9 cellular contexts compared by ENCODE assay signal in the genomic region with DNA sequence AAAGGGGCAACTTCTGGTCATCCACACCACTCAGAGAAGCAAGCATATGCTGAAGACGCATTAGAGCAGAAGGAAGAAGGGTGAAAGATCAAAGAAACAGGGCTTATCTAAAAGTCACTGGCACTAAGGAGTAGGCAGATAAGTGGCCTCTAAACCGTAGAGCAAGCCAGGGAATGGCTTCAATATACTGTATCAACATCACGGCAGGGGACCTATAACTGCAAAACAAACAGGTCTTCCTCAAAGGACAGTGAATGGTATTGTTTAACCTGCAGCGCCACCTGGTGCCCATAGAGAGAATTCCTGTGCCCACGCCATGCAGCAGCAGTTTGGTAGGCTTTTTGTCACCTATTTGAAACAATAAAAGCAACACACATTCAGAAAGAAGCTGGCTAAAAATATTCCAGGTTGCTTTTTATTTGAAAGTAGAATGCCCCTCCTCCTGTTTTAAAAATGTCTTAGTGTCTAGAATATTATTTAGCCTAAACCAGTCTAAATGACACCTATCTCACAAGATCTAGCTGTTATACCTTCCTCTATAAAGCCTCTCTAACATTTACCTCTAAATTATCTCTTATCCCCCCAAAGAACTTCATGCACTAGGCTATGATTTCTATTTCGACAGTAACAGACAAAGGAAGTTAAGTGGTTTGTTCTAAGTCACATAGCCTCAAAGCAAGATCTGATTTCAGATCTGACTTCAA. TPM values are rescaled to one million over a fixed set of nuclear protein-coding genes. Genes with fewer than 3 reads are reported as not detected.
A peak's percentile ranks its signal among the peaks of the same experiment; 100 is the strongest.
DNase-seq lines count a peak whose midpoint lies in the region; ATAC-seq lines count a peak whose summit lies in the region.
"Had no signal": no experiment of that assay in that cellular context is flagged by ENCODE, and none has a peak within 500 bp of the region (broad histone marks: within the 10 kb centered on the region; RNA-seq: fewer than 3 reads in every experiment).

No MANE protein-coding gene starts in this region.

- no peaks in the 10 kb centered on the region for H3K9me2 ChIP-seq in GM23248 (ENCODE audit: insufficient read depth)

- intact Hi-C loops in Right ventricle myocardium inferior (cut with DNase I), result loop anchor here (1.0 to 10.0 kb wide), 3 partner anchors 29 to 680 kb away; no protein-coding TSS in a partner anchor

- H3K4ac ChIP-seq in trophoblast cell (ENCODE audit: low read depth, low read length), result no peak overlapping the region

- no peak overlapping the region for H3K4me3 Mint-ChIP-seq in activated naive CD4-positive, alpha-beta T cell treated with anti-CD3 and anti-CD28 coated beads, Interleukin-2, amount 10 ng/mL, durations not matched to agents 7 days and 5 days

- no peaks in the 10 kb centered on the region for H3K27me3 ChIP-seq in GM23248 (replicated peaks; ENCODE audit: insufficient read depth)
- H3K27me3 ChIP-seq in trophoblast cell (ENCODE audit: insufficient read depth, low read length), result no peaks in the 10 kb centered on the region

- 19 to 26% methylated on average over 6 of the region's 6 CpGs for WGBS in GM23248 (ENCODE audit: low coverage in 1 of 2, low lambda C conversion rate in 2 of 2, missing lambda C conversion rate in 2 of 2), 2 experiments
- WGBS in trophoblast cell (ENCODE audit: extremely low coverage, insufficient coverage, insufficient read length), result no CpG with 5 or more reads among the region's 6 CpGs

- H3K4me1 ChIP-seq in GM23248 (ENCODE audit: insufficient read depth) (peaks cover 28% of the 10 kb centered on the region), trophoblast cell (ENCODE audit: control insufficient read depth in 1 of 2, insufficient read depth in 2 of 2, low read length in 2 of 2) (no peaks in the 10 kb centered on the region)

- no peak overlapping the region for H2BK120ac ChIP-seq in trophoblast cell (ENCODE audit: insufficient read depth, low read length, poor library complexity)

- H3K9ac ChIP-seq in GM23248 (no peak overlapping the region), trophoblast cell (ENCODE audit: low read length) (no peak overlapping the region)

- H3K4me3 ChIP-seq in GM23248 (no peak overlapping the region), trophoblast cell (ENCODE audit: low read depth, low read length) (no peak overlapping the region)

- no peak overlapping the region for H2AK5ac ChIP-seq in trophoblast cell (ENCODE audit: low read length)

- H4K91ac ChIP-seq in trophoblast cell (ENCODE audit: low read depth, low read length), result no peak overlapping the region

- no peak overlapping the region for H3K14ac ChIP-seq in trophoblast cell (ENCODE audit: low read length)

- in situ Hi-C loops in GM23248 (cut with MboI) (no loop called here), SK-MEL-5 (cut with HindIII; ENCODE audit: low pct_unique_long_range_greater_than_20kb, low sequenced_read_pairs) (loop anchor here (25.0 kb wide), 1 partner anchor 457 kb away; the partner anchor contains the start of genes ADAMTS15 and ADAMTS8)

- H3K36me3 ChIP-seq in GM23248 (ENCODE audit: low read depth) (peaks cover 60% of the 10 kb centered on the region), trophoblast cell (ENCODE audit: control insufficient read depth in 1 of 2, insufficient read depth in 2 of 2, low read length in 2 of 2) (peaks cover 13 to 42% of the 10 kb centered on the region in 2 experiments)

- H3K27ac ChIP-seq in GM23248 (no peak overlapping the region), trophoblast cell (ENCODE audit: low read depth, low read length) (no peak overlapping the region)
- H3K27ac ChIP-seq: epithelial cell of prostate had no signal

- no peak overlapping the region for H2BK12ac ChIP-seq in trophoblast cell (ENCODE audit: low read length)

- no peaks in the 10 kb centered on the region for H3K9me3 ChIP-seq in GM23248 (ENCODE audit: low read depth)
- H3K9me3 ChIP-seq in trophoblast cell (ENCODE audit: insufficient read depth, low read depth, low read length), result no peaks in the 10 kb centered on the region

- no peak overlapping the region for H4K8ac ChIP-seq in trophoblast cell (ENCODE audit: low read depth, low read length)

- DNase-seq in EL, result peak; percentile 67
- DNase-seq in GM23248, result peak; percentile 74
- DNase-seq in M059J (ENCODE audit: low read depth), result peak; percentile 67
- DNase-seq in SK-MEL-5 (ENCODE audit: low read depth, low spot score), result peak; percentile 64
- DNase-seq in activated naive CD4-positive, alpha-beta T cell treated with anti-CD3 and anti-CD28 coated beads, Interleukin-2, amount 10 ng/mL, durations not matched to agents 7 days and 5 days, result peak; percentile 79
- peak; percentile 81 for DNase-seq in Right ventricle myocardium inferior (ENCODE audit: missing footprints)
- DNase-seq in trophoblast cell, result peak; percentile 37 to 85
- no peak for DNase-seq in GOT3 (lab: John Stamatoyannopoulos, UW)

- H2BK5ac ChIP-seq in trophoblast cell (ENCODE audit: low read depth, low read length, poor library complexity), result no peak overlapping the region

- H2AFZ ChIP-seq in GM23248, result no peak overlapping the region
- H2AFZ ChIP-seq in trophoblast cell (ENCODE audit: insufficient read depth, low read length, poor library complexity), result no peak overlapping the region

- no peaks in the 10 kb centered on the region for H3K27me3 Mint-ChIP-seq in activated naive CD4-positive, alpha-beta T cell treated with anti-CD3 and anti-CD28 coated beads, Interleukin-2, amount 10 ng/mL, durations not matched to agents 7 days and 5 days

- no peak overlapping the region for H3K4me2 ChIP-seq in GM23248 (ENCODE audit: unreplicated experiment)
- no peak overlapping the region for H3K4me2 ChIP-seq in trophoblast cell (ENCODE audit: low read length)

- H3F3A ChIP-seq in GM23248 (ENCODE audit: insufficient read depth), result peaks cover 35% of the 10 kb centered on the region

- CTCF ChIA-PET in activated naive CD4-positive, alpha-beta T cell treated with anti-CD3 and anti-CD28 coated beads, Interleukin-2, amount 10 ng/mL, durations not matched to agents 7 days and 5 days (lab: Charles Lee), result interaction anchor here (0.7 to 4.6 kb wide), 19 partner anchors 8 to 682 kb away, joined by 3 to 39 read pairs (median 4); partner anchors contain the start of genes ADAMTS15 and SNX19

- peak; percentile 29 for ATAC-seq in Right ventricle myocardium inferior

- no peak overlapping the region for H3K23ac ChIP-seq in trophoblast cell (ENCODE audit: low read length)

- no peaks in the 10 kb centered on the region for H3K4me1 Mint-ChIP-seq in activated naive CD4-positive, alpha-beta T cell treated with anti-CD3 and anti-CD28 coated beads, Interleukin-2, amount 10 ng/mL, durations not matched to agents 7 days and 5 days

- no peak overlapping the region for H3K27ac Mint-ChIP-seq in activated naive CD4-positive, alpha-beta T cell treated with anti-CD3 and anti-CD28 coated beads, Interleukin-2, amount 10 ng/mL, durations not matched to agents 7 days and 5 days

- H4K20me1 ChIP-seq in GM23248 (ENCODE audit: insufficient read depth), result no peaks in the 10 kb centered on the region

- H3K79me2 ChIP-seq in GM23248 (ENCODE audit: insufficient read depth) (peaks cover 26% of the 10 kb centered on the region), trophoblast cell (ENCODE audit: control insufficient read depth, insufficient read depth, low read length, poor library complexity) (no peaks in the 10 kb centered on the region)

- no peak overlapping the region for H4K12ac ChIP-seq in trophoblast cell (ENCODE audit: low read depth, low read length)

- no peak overlapping the region for H3K18ac ChIP-seq in trophoblast cell (ENCODE audit: low read length)

- H3K36me3 Mint-ChIP-seq in activated naive CD4-positive, alpha-beta T cell treated with anti-CD3 and anti-CD28 coated beads, Interleukin-2, amount 10 ng/mL, durations not matched to agents 7 days and 5 days, result peaks cover 30% of the 10 kb centered on the region

- no peaks in the 10 kb centered on the region for H3K79me1 ChIP-seq in trophoblast cell (ENCODE audit: low read length)

- no peaks in the 10 kb centered on the region for H3K9me3 Mint-ChIP-seq in activated naive CD4-positive, alpha-beta T cell treated with anti-CD3 and anti-CD28 coated beads, Interleukin-2, amount 10 ng/mL, durations not matched to agents 7 days and 5 days

RNA-seq across cellular contexts. Expression of gene SNX19, which starts 21.8 kb away (rescaled TPM):
- 81.9 and 96.4 TPM in 2 replicates for total RNA-seq in GM23248 (2014; rRNA removed; shearing (Covaris generic))
- 35.1 and 40.3 TPM in 2 replicates for polyA plus RNA-seq in GM23248 (2016; fragmentation: Nextera tagmentation; extraction: Ambion mirVana)
- 73.1 and 94.3 TPM in 2 replicates for total RNA-seq in M059J (2014; rRNA removed; shearing (Covaris generic))
- total RNA-seq in SK-MEL-5 (2014; rRNA removed; shearing (Covaris generic)), result 56.8 and 57.1 TPM in 2 replicates
- 64.5 and 82.3 TPM in 2 replicates for polyA plus RNA-seq in SK-MEL-5 (2015; cell fraction: cytosol; rRNA removed)
- polyA plus RNA-seq in SK-MEL-5 (2015; cell fraction: nucleus; rRNA removed), result 52.8 and 60.5 TPM in 2 replicates
- 54.9 TPM for total RNA-seq in Right ventricle myocardium inferior
- polyA plus RNA-seq in trophoblast cell (2013), result 22.9 and 23.5 TPM in 2 replicates
